In the genomic region with DNA sequence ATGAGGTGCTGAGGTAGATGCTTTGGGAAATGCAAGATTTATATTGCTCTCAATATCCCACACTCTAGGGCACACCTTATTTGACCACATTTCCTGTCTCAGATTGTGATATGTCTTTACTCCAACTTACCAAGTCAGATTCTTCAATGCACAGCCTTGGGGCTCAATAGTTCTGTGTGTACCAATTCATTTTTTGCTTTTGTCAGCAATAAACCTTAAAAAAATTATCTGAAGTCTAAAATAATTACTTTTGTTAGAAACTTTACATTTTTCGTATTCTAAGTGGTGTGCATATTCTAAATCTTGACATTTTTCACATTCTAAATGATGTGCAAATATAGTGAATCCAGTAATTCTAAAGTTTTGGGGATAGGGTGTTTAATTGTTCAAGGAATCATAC, we compare ENCODE assay signal across 40 cellular contexts.
"Had no signal": no experiment of that assay in that cellular context is flagged by ENCODE, and none has a peak within 500 bp of the region (broad histone marks: within the 10 kb centered on the region; RNA-seq: fewer than 3 reads in every experiment).

No MANE protein-coding gene starts in this region.

- DNase-seq: activated effector memory CD4-positive, alpha-beta T cell treated with anti-CD3 and anti-CD28 coated beads, Interleukin-2, amount 50 U/mL, for 16 hours; activated effector memory CD4-positive, alpha-beta T cell treated with Interleukin-2 at 50 U/mL for 16 hours; activated gamma-delta T cell; activated gamma-delta T cell treated with Interleukin-2 at 50 U/mL for 16 hours; activated naive CD4-positive, alpha-beta T cell; activated naive CD4-positive, alpha-beta T cell treated with anti-CD3 and anti-CD28 coated beads for 36 hours; activated naive CD4-positive, alpha-beta T cell treated with anti-CD3 and anti-CD28 coated beads, Interleukin-2, amount 10 ng/mL, durations not matched to agents 7 days and 5 days; activated naive CD4-positive, alpha-beta T cell treated with anti-CD3 and anti-CD28 coated beads, Interleukin-2, amount 50 U/mL, for 16 hours; activated naive CD4-positive, alpha-beta T cell treated with Interleukin-2 at 50 U/mL for 16 hours; activated naive CD8-positive, alpha-beta T cell treated with anti-CD3 and anti-CD28 coated beads for 36 hours; activated naive CD8-positive, alpha-beta T cell treated with anti-CD3 and anti-CD28 coated beads, Interleukin-2, amount 10 ng/mL, durations not matched to agents 7 days and 5 days; activated naive CD8-positive, alpha-beta T cell treated with anti-CD3 and anti-CD28 coated beads, Interleukin-2, amount 50 U/mL, for 24 hours; activated T-cell treated with anti-CD3 and anti-CD28 coated beads, Interleukin-2, amount 50 U/mL, for 1 hour; activated T-cell treated with anti-CD3 and anti-CD28 coated beads, Interleukin-2, amount 50 U/mL, for 24 hours; activated T-cell treated with anti-CD3 and anti-CD28 coated beads, Interleukin-2, amount 50 U/mL, for 4 hours; activated T-cell treated with anti-CD3 and anti-CD28 coated beads, Interleukin-2, amount 50 U/mL, for 48 hours; activated T-cell treated with anti-CD3 and anti-CD28 coated beads, Interleukin-2, amount 50 U/mL, for 72 hours; adrenal gland; amniotic stem cell; amygdala; anterior cingulate cortex; aorta; body of pancreas; brain microvascular endothelial cell; caudate nucleus; central memory CD4-positive, alpha-beta T cell; cerebellar nuclear complex had no signal

- H3K4me1 Mint-ChIP-seq: activated naive CD4-positive, alpha-beta T cell treated with anti-CD3 and anti-CD28 coated beads, Interleukin-2, amount 10 ng/mL, durations not matched to agents 7 days and 5 days; activated naive CD4-positive, alpha-beta T cell treated with anti-CD3 and anti-CD28 coated beads, Interleukin-2, amount 50 U/mL, for 24 hours; activated naive CD8-positive, alpha-beta T cell treated with anti-CD3 and anti-CD28 coated beads for 36 hours; activated naive CD8-positive, alpha-beta T cell treated with anti-CD3 and anti-CD28 coated beads, Interleukin-2, amount 10 ng/mL, durations not matched to agents 7 days and 5 days; activated naive CD8-positive, alpha-beta T cell treated with anti-CD3 and anti-CD28 coated beads, Interleukin-2, amount 50 U/mL, for 24 hours; activated T-helper 17 cell treated with anti-CD3 and anti-CD28 coated beads, Interleukin-2, amount 50 U/mL, for 72 hours; brain; central memory CD8-positive, alpha-beta T cell had no signal

- H3K27ac ChIP-seq: adrenal gland, ascending aorta, body of pancreas, brain microvascular endothelial cell, breast epithelium, cardiac muscle cell had no signal

- H3K4me1 ChIP-seq: adrenal gland, ascending aorta, body of pancreas, breast epithelium had no signal

- H3K27me3 Mint-ChIP-seq: activated naive CD4-positive, alpha-beta T cell treated with anti-CD3 and anti-CD28 coated beads, Interleukin-2, amount 10 ng/mL, durations not matched to agents 7 days and 5 days; activated naive CD4-positive, alpha-beta T cell treated with anti-CD3 and anti-CD28 coated beads, Interleukin-2, amount 50 U/mL, for 24 hours; activated naive CD8-positive, alpha-beta T cell; activated naive CD8-positive, alpha-beta T cell treated with anti-CD3 and anti-CD28 coated beads for 36 hours; activated naive CD8-positive, alpha-beta T cell treated with anti-CD3 and anti-CD28 coated beads, Interleukin-2, amount 10 ng/mL, durations not matched to agents 7 days and 5 days; activated naive CD8-positive, alpha-beta T cell treated with anti-CD3 and anti-CD28 coated beads, Interleukin-2, amount 50 U/mL, for 24 hours; activated T-cell treated with anti-CD3 and anti-CD28 coated beads, Interleukin-2, amount 50 U/mL, for 24 hours; activated T-helper 17 cell treated with anti-CD3 and anti-CD28 coated beads, Interleukin-2, amount 50 U/mL, for 72 hours; brain; central memory CD8-positive, alpha-beta T cell had no signal

- ATAC-seq: activated naive CD4-positive, alpha-beta T cell treated with anti-CD3 and anti-CD28 coated beads, Interleukin-2, amount 50 U/mL, for 72 hours; activated naive CD8-positive, alpha-beta T cell treated with anti-CD3 and anti-CD28 coated beads, Interleukin-2, amount 50 U/mL, for 24 hours; activated T-cell treated with anti-CD3 and anti-CD28 coated beads, Interleukin-2, amount 50 U/mL, for 4 hours; activated T-cell treated with anti-CD3 and anti-CD28 coated beads, Interleukin-2, amount 50 U/mL, for 72 hours; activated T-helper 17 cell treated with anti-CD3 and anti-CD28 coated beads, Interleukin-2, amount 50 U/mL, for 72 hours; body of pancreas had no signal

- FAIRE-seq: astrocyte, bronchial epithelial cell had no signal

- H3K27me3 ChIP-seq: adrenal gland, ascending aorta, body of pancreas, brain microvascular endothelial cell, breast epithelium, cardiac muscle cell had no signal

- H3K36me3 ChIP-seq: adrenal gland, ascending aorta, brain microvascular endothelial cell, breast epithelium, cardiac muscle cell had no signal

- H3K9me3 ChIP-seq: adrenal gland, ascending aorta, body of pancreas, breast epithelium had no signal

- H3K4me3 ChIP-seq: adrenal gland, ascending aorta, body of pancreas, breast epithelium, cardiac muscle cell had no signal

- H3K36me3 Mint-ChIP-seq: activated naive CD4-positive, alpha-beta T cell treated with anti-CD3 and anti-CD28 coated beads, Interleukin-2, amount 10 ng/mL, durations not matched to agents 7 days and 5 days; activated naive CD4-positive, alpha-beta T cell treated with anti-CD3 and anti-CD28 coated beads, Interleukin-2, amount 50 U/mL, for 24 hours; activated naive CD4-positive, alpha-beta T cell treated with anti-CD3 and anti-CD28 coated beads, Interleukin-2, amount 50 U/mL, for 72 hours; activated naive CD8-positive, alpha-beta T cell; activated naive CD8-positive, alpha-beta T cell treated with anti-CD3 and anti-CD28 coated beads for 36 hours; activated naive CD8-positive, alpha-beta T cell treated with anti-CD3 and anti-CD28 coated beads, Interleukin-2, amount 10 ng/mL, durations not matched to agents 7 days and 5 days; brain had no signal

- H3K9me3 Mint-ChIP-seq: activated naive CD4-positive, alpha-beta T cell treated with anti-CD3 and anti-CD28 coated beads, Interleukin-2, amount 10 ng/mL, durations not matched to agents 7 days and 5 days; activated naive CD4-positive, alpha-beta T cell treated with anti-CD3 and anti-CD28 coated beads, Interleukin-2, amount 50 U/mL, for 24 hours; activated naive CD8-positive, alpha-beta T cell treated with anti-CD3 and anti-CD28 coated beads, Interleukin-2, amount 10 ng/mL, durations not matched to agents 7 days and 5 days; activated T-helper 2 cell treated with anti-CD3 and anti-CD28 coated beads, Interferon-gamma antibody, Interleukin-2, Interleukin-4, amounts not matched to agents 10 μg/mL and 5 μg/mL and 100 μg/mL, durations not matched to agents 14 hours and 24 hours and 36 hours had no signal

- H3K27ac Mint-ChIP-seq: activated naive CD4-positive, alpha-beta T cell treated with anti-CD3 and anti-CD28 coated beads for 36 hours; activated naive CD4-positive, alpha-beta T cell treated with anti-CD3 and anti-CD28 coated beads, Interleukin-2, amount 10 ng/mL, durations not matched to agents 7 days and 5 days; activated naive CD4-positive, alpha-beta T cell treated with anti-CD3 and anti-CD28 coated beads, Interleukin-2, amount 50 U/mL, for 24 hours; activated naive CD4-positive, alpha-beta T cell treated with anti-CD3 and anti-CD28 coated beads, Interleukin-2, amount 50 U/mL, for 72 hours; activated naive CD8-positive, alpha-beta T cell; activated naive CD8-positive, alpha-beta T cell treated with anti-CD3 and anti-CD28 coated beads for 36 hours; activated naive CD8-positive, alpha-beta T cell treated with anti-CD3 and anti-CD28 coated beads, Interleukin-2, amount 10 ng/mL, durations not matched to agents 7 days and 5 days; activated naive CD8-positive, alpha-beta T cell treated with anti-CD3 and anti-CD28 coated beads, Interleukin-2, amount 50 U/mL, for 24 hours; activated T-cell treated with anti-CD3 and anti-CD28 coated beads, Interleukin-2, amount 50 U/mL, for 24 hours; activated T-cell treated with anti-CD3 and anti-CD28 coated beads, Interleukin-2, amount 50 U/mL, for 72 hours; activated T-helper 1 cell treated with anti-CD3 and anti-CD28 coated beads, Interleukin-12 subunit alpha, Interleukin-12 subunit beta, Interleukin-2, Interleukin-4 antibody, amounts not matched to agents 30 ng/mL and 10 ng/mL and 1 ng/mL, durations not matched to agents 14 hours and 24 hours and 36 hours; activated T-helper 17 cell treated with anti-CD3 and anti-CD28 coated beads, Interleukin-2, amount 50 U/mL, for 72 hours; activated T-helper 2 cell treated with anti-CD3 and anti-CD28 coated beads, Interferon-gamma antibody, Interleukin-2, Interleukin-4, amounts not matched to agents 10 μg/mL and 5 μg/mL and 100 μg/mL, durations not matched to agents 14 hours and 24 hours and 36 hours; brain had no signal

- H3K4me3 Mint-ChIP-seq: activated naive CD4-positive, alpha-beta T cell treated with anti-CD3 and anti-CD28 coated beads for 36 hours; activated naive CD4-positive, alpha-beta T cell treated with anti-CD3 and anti-CD28 coated beads, Interleukin-2, amount 10 ng/mL, durations not matched to agents 7 days and 5 days; activated naive CD4-positive, alpha-beta T cell treated with anti-CD3 and anti-CD28 coated beads, Interleukin-2, amount 50 U/mL, for 24 hours; activated naive CD8-positive, alpha-beta T cell; activated naive CD8-positive, alpha-beta T cell treated with anti-CD3 and anti-CD28 coated beads for 36 hours; activated naive CD8-positive, alpha-beta T cell treated with anti-CD3 and anti-CD28 coated beads, Interleukin-2, amount 10 ng/mL, durations not matched to agents 7 days and 5 days; activated naive CD8-positive, alpha-beta T cell treated with anti-CD3 and anti-CD28 coated beads, Interleukin-2, amount 50 U/mL, for 24 hours; activated T-cell treated with anti-CD3 and anti-CD28 coated beads, Interleukin-2, amount 50 U/mL, for 24 hours; activated T-cell treated with anti-CD3 and anti-CD28 coated beads, Interleukin-2, amount 50 U/mL, for 4 hours; activated T-cell treated with anti-CD3 and anti-CD28 coated beads, Interleukin-2, amount 50 U/mL, for 72 hours; activated T-helper 1 cell treated with anti-CD3 and anti-CD28 coated beads, Interleukin-12 subunit alpha, Interleukin-12 subunit beta, Interleukin-2, Interleukin-4 antibody, amounts not matched to agents 30 ng/mL and 10 ng/mL and 1 ng/mL, durations not matched to agents 14 hours and 24 hours and 36 hours; activated T-helper 17 cell treated with anti-CD3 and anti-CD28 coated beads, Interleukin-2, amount 50 U/mL, for 72 hours; brain; central memory CD8-positive, alpha-beta T cell had no signal
